8 cellular contexts compared by ENCODE assay signal in the genomic region with DNA sequence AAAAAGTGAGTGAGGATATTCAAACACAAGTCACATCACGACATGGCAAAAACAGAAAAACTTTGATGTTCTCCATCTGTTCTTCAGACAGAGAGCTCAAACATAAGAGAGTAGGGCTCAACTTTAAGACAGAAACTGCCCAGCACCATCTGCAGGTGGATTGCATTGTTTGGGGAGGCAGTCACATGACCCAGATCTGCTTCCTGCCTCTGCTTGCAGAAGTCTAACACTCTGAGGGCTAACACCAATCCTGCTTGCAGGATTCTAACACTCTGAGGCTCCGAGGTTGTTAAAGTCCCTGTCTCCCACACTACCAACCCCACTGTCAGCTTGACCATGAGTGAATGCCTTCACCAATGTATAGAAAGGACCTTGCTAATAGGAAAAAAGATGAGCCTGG.
DNase-seq lines count a peak whose midpoint lies in the region; ATAC-seq, FAIRE-seq and TF ChIP-seq lines count a peak whose summit lies in the region.

No MANE protein-coding gene starts in this region.

- no peak overlapping the region for H3K18ac ChIP-seq in trophoblast cell (ENCODE audit: low read length)

- H3K4me2 ChIP-seq in DND-41 (ENCODE audit: insufficient read depth, low read length) (no peak overlapping the region), trophoblast cell (ENCODE audit: low read length) (no peak overlapping the region)

- intact Hi-C loops in transverse colon (cut with DNase I; ENCODE audit: low total_unique reads), result no loop called here

- no peak overlapping the region for H3K4ac ChIP-seq in trophoblast cell (ENCODE audit: low read depth, low read length)

- WGBS in transverse colon (ENCODE audit: low coverage in 1 of 2), 2 donors, result 44 to 60% methylated on average over 1 to 2 of the region's 2 CpGs
- 61 to 86% (median 64%) methylated on average over 2 of the region's 2 CpGs for WGBS in small intestine, 3 donors
- WGBS in trophoblast cell (ENCODE audit: extremely low coverage, insufficient coverage, insufficient read length), result no CpG with 5 or more reads among the region's 2 CpGs

- H3K23ac ChIP-seq in trophoblast cell (ENCODE audit: low read length), result no peak overlapping the region

- no peak overlapping the region for H4K91ac ChIP-seq in trophoblast cell (ENCODE audit: low read depth, low read length)

- no peaks in the 10 kb centered on the region; the same call in 1 of the 2 replicates for H3K4me1 ChIP-seq in DND-41 (ENCODE audit: insufficient read depth, low read length)
- no peaks in the 10 kb centered on the region for H3K4me1 ChIP-seq in transverse colon
- H3K4me1 ChIP-seq in small intestine (ENCODE audit: control insufficient read depth in 2 of 2, insufficient read depth in 1 of 2, low read depth in 1 of 2, low read length in 1 of 2), result no peaks in the 10 kb centered on the region
- no peaks in the 10 kb centered on the region for H3K4me1 ChIP-seq in trophoblast cell (ENCODE audit: control insufficient read depth in 1 of 2, insufficient read depth in 2 of 2, low read length in 2 of 2)

- no peak overlapping the region for H4K8ac ChIP-seq in trophoblast cell (ENCODE audit: low read depth, low read length)

- H4K20me1 ChIP-seq in DND-41 (ENCODE audit: insufficient read depth, low read length), result no peaks in the 10 kb centered on the region

- no peak overlapping the region for H2BK12ac ChIP-seq in trophoblast cell (ENCODE audit: low read length)

- H2BK5ac ChIP-seq in trophoblast cell (ENCODE audit: low read depth, low read length, poor library complexity), result no peak overlapping the region

- no peak for TF ChIP-seq POLR2A in transverse colon (IDR thresholded peaks at IDR 0.05)

- H3K36me3 ChIP-seq in DND-41 (ENCODE audit: insufficient read depth, low read length) (no peaks in the 10 kb centered on the region), transverse colon (no peaks in the 10 kb centered on the region), small intestine (ENCODE audit: control insufficient read depth in 2 of 2, insufficient read depth in 2 of 2, low read length in 2 of 2) (no peaks in the 10 kb centered on the region), trophoblast cell (ENCODE audit: control insufficient read depth in 1 of 2, insufficient read depth in 2 of 2, low read length in 2 of 2) (no peaks in the 10 kb centered on the region)

- no peak overlapping the region for H3K9ac ChIP-seq in DND-41 (ENCODE audit: low read depth, low read length)
- H3K9ac ChIP-seq in trophoblast cell (ENCODE audit: low read length), result no peak overlapping the region

- H3K14ac ChIP-seq in trophoblast cell (ENCODE audit: low read length), result no peak overlapping the region

- FAIRE-seq in small intestine (lab: Jason Lieb, UNC), result no peak

- no peak overlapping the region for H2AK5ac ChIP-seq in trophoblast cell (ENCODE audit: low read length)

- ATAC-seq in DND-41 (ENCODE audit: insufficient read depth, low read depth), result peak; percentile 72
- peak; percentile 83 for ATAC-seq in GM19397 (IDR thresholded peaks at IDR 0.05; ENCODE audit: unreplicated experiment)
- peak; percentile 71 for ATAC-seq in HG03432 (IDR thresholded peaks at IDR 0.05; ENCODE audit: unreplicated experiment)

- H3K4me3 ChIP-seq in DND-41 (ENCODE audit: low read depth in 1 of 2, low read length in 2 of 2) (no peak overlapping the region), choroid plexus epithelial cell (ENCODE audit: low read depth, low read length) (no peak overlapping the region), transverse colon (no peak overlapping the region), small intestine (ENCODE audit: low read depth in 1 of 2, low read length in 2 of 2) (no peak overlapping the region), trophoblast cell (ENCODE audit: low read depth, low read length) (no peak overlapping the region)

- no peaks in the 10 kb centered on the region for H3K79me1 ChIP-seq in trophoblast cell (ENCODE audit: low read length)

- H3K79me2 ChIP-seq in DND-41 (ENCODE audit: insufficient read depth, low read length), result no peaks in the 10 kb centered on the region
- H3K79me2 ChIP-seq in trophoblast cell (ENCODE audit: control insufficient read depth, insufficient read depth, low read length, poor library complexity), result no peaks in the 10 kb centered on the region

- TF ChIP-seq CTCF in DND-41 (IDR thresholded peaks at IDR 0.05; ENCODE audit: borderline replicate concordance, extremely low read depth, low read length, poor library complexity, severe bottlenecking) (peak; percentile 36), choroid plexus epithelial cell (conservative IDR thresholded peaks at IDR 0.05; ENCODE audit: low read depth, low read length) (no peak), transverse colon (IDR thresholded peaks at IDR 0.05) (no peak)

- in situ Hi-C loops in transverse colon (cut with MboI; ENCODE audit: low pct_ligation_motif_present in 1 of 4, low pct_unique_long_range_greater_than_20kb in 1 of 4, low sequenced_read_pairs in 3 of 4), result no loop called here

- 0 out of 2 replicates have a peak overlapping the region, but pooled peaks have one; percentile 30 for H2AFZ ChIP-seq in DND-41 (ENCODE audit: low read depth, low read length)
- H2AFZ ChIP-seq in trophoblast cell (ENCODE audit: insufficient read depth, low read length, poor library complexity), result no peak overlapping the region

- no peak overlapping the region for H2BK120ac ChIP-seq in trophoblast cell (ENCODE audit: insufficient read depth, low read length, poor library complexity)

- H3K9me3 ChIP-seq in DND-41 (ENCODE audit: insufficient read depth, low read length, severe bottlenecking) (no peaks in the 10 kb centered on the region), transverse colon (no peaks in the 10 kb centered on the region), small intestine (ENCODE audit: control insufficient read depth, low read depth) (no peaks in the 10 kb centered on the region), trophoblast cell (ENCODE audit: insufficient read depth, low read depth, low read length) (no peaks in the 10 kb centered on the region)

- DNase-seq in DND-41, result peak; percentile 11
- peak; percentile 18 for DNase-seq in choroid plexus epithelial cell (ENCODE audit: low read depth)
- peak in 27 of 49 donors; percentile 1 to 37 (median 15) for DNase-seq in substantia nigra (lab: John Stamatoyannopoulos, UW)
- DNase-seq in transverse colon, result no peak
- DNase-seq in small intestine, result no peak
- no peak for DNase-seq in trophoblast cell

- H3K27ac ChIP-seq in DND-41 (ENCODE audit: low read length) (no peak overlapping the region), substantia nigra (ENCODE audit: low read depth, low read length, poor library complexity, severe bottlenecking) (peak overlapping the region; percentile 53), transverse colon (no peak overlapping the region), small intestine (ENCODE audit: low read depth in 1 of 2, low read length in 1 of 2) (no peak overlapping the region), trophoblast cell (ENCODE audit: low read depth, low read length) (no peak overlapping the region)

- no peak for TF ChIP-seq EP300 in transverse colon (IDR thresholded peaks at IDR 0.05; ENCODE audit: low read depth)

- H3K27me3 ChIP-seq in DND-41 (ENCODE audit: insufficient read depth, low read length, poor library complexity) (no peaks in the 10 kb centered on the region), transverse colon (no peaks in the 10 kb centered on the region), small intestine (ENCODE audit: control insufficient read depth in 2 of 2, insufficient read depth in 2 of 2, low read length in 2 of 2) (no peaks in the 10 kb centered on the region), trophoblast cell (ENCODE audit: insufficient read depth, low read length) (no peaks in the 10 kb centered on the region)

- H4K12ac ChIP-seq in trophoblast cell (ENCODE audit: low read depth, low read length), result no peak overlapping the region

Comparison
In these comparisons a context has a peak if more than half of its experiments do, and no peak if none do; other contexts are left out.
1. DNase-seq: peak in DND-41 (single experiment), choroid plexus epithelial cell (single experiment) and substantia nigra (27 of 49); none in transverse colon (single experiment), small intestine (single experiment) and trophoblast cell (0 of 2).
2. Peak in every context shown above with its lines, with median percentiles within 50 percentile points of each other: ATAC-seq.